In the genomic region with DNA sequence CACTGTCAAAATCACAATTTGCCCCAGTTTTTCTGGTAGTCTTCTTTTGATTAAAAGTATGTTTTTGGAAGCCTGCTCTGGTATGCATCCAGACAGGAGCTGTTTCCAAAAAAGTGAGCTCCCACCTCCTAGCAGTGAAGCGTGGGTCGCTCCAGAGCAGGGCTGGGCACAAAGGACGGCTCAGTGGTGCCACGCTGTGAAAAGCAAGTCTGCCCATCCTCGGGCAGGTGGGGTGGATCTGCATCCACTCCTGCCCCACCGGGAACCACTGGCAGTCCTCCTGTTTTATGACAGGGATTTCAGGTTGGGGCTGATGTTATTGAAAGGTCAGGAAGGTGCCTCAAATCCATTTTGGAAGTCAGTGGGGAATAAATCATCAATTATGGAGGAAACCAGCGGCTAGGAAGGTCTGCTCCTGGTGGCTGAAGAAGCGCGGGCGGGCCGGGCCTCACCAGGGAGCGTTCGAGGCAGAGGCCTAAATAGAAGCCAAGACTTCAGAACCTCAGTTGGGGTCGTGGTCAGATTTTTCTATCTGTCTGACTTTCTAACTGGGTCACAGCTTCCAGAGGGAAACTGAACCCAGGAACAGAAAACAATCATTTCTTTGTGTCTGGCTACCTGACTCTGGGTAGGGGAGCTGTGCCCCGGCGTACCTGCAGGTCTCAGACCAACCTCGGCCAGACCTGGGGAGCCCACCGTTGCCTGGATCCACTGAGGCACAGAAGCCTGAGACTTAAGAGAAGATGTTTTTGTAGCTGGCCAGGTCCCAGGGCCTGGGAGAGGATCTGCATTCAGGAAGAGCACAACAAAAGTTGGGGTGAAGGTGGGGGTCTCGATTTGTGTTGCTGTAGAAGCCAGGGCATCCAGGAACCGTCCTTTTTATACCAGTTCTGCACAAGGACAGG, we compare ENCODE assay signal across 16 cellular contexts.
"Had no signal": no experiment of that assay in that cellular context is flagged by ENCODE, and none has a peak within 500 bp of the region (broad histone marks: within the 10 kb centered on the region; RNA-seq: fewer than 3 reads in every experiment).

No MANE protein-coding gene starts in this region.

- H3K4me1 Mint-ChIP-seq: activated CD4-positive, alpha-beta T cell treated with anti-CD3 and anti-CD28 coated beads for 36 hours had no signal

- H3K36me3 Mint-ChIP-seq: activated CD4-positive, alpha-beta memory T cell treated with anti-CD3 and anti-CD28 coated beads for 36 hours; WTC11 had no signal

- ATAC-seq: activated CD4-positive, alpha-beta T cell treated with anti-CD3 and anti-CD28 coated beads for 36 hours; left cardiac atrium; mucosa of descending colon; psoas muscle had no signal

- H3K4me3 Mint-ChIP-seq: activated CD4-positive, alpha-beta memory T cell treated with anti-CD3 and anti-CD28 coated beads for 36 hours; activated CD4-positive, alpha-beta T cell treated with anti-CD3 and anti-CD28 coated beads for 36 hours; activated naive CD4-positive, alpha-beta T cell treated with anti-CD3 and anti-CD28 coated beads for 36 hours; WTC11 had no signal

- H3K27ac ChIP-seq: brain microvascular endothelial cell, psoas muscle, right atrium auricular region, stomach, suprapubic skin, tibial nerve had no signal

- H3K4me3 ChIP-seq: mucosa of descending colon, psoas muscle, right atrium auricular region, stomach, suprapubic skin, tibial nerve had no signal

- DNase-seq: activated CD4-positive, alpha-beta memory T cell treated with anti-CD3 and anti-CD28 coated beads for 36 hours; activated CD4-positive, alpha-beta T cell treated with anti-CD3 and anti-CD28 coated beads for 36 hours; activated naive CD4-positive, alpha-beta T cell treated with anti-CD3 and anti-CD28 coated beads for 36 hours; activated T-cell treated with anti-CD3 and anti-CD28 coated beads, Interleukin-2, amount 50 U/mL, for 48 hours; brain microvascular endothelial cell; dermis blood vessel endothelial cell; effector CD8-positive, alpha-beta T cell; left cardiac atrium; mucosa of descending colon; stimulated activated CD4-positive, alpha-beta T cell treated with anti-CD3 and anti-CD28 coated beads, Interleukin-12 subunit alpha, Interleukin-12 subunit beta, amount 100 ng/mL, for 4 hours; stomach had no signal

- H3K9me3 Mint-ChIP-seq: activated CD4-positive, alpha-beta memory T cell treated with anti-CD3 and anti-CD28 coated beads for 36 hours; activated naive CD4-positive, alpha-beta T cell treated with anti-CD3 and anti-CD28 coated beads for 36 hours; WTC11 had no signal

- H3K36me3 ChIP-seq: brain microvascular endothelial cell, right atrium auricular region, stomach, suprapubic skin, tibial nerve had no signal

- H3K9me3 ChIP-seq: mucosa of descending colon, psoas muscle, right atrium auricular region, stomach, suprapubic skin, tibial nerve had no signal

- H3K27ac Mint-ChIP-seq: activated CD4-positive, alpha-beta memory T cell treated with anti-CD3 and anti-CD28 coated beads for 36 hours; activated CD4-positive, alpha-beta T cell treated with anti-CD3 and anti-CD28 coated beads for 36 hours; activated naive CD4-positive, alpha-beta T cell treated with anti-CD3 and anti-CD28 coated beads for 36 hours; WTC11 had no signal

- H3K27me3 ChIP-seq: right atrium auricular region had no signal

- H3K4me1 ChIP-seq: psoas muscle, right atrium auricular region, suprapubic skin had no signal
